Comparison of ENCODE assay signal across 8 cellular contexts in genomic region chr15:39920510-39921273, GRCh38. TPM values are rescaled to one million over a fixed set of nuclear protein-coding genes. Genes with fewer than 3 reads are reported as not detected.
DNase-seq lines count a peak whose midpoint lies in the region; ATAC-seq and TF ChIP-seq lines count a peak whose summit lies in the region.

No MANE protein-coding gene starts in this region.

- CTCF ChIA-PET in activated CD4-positive, alpha-beta T cell treated with anti-CD3 and anti-CD28 coated beads, Interleukin-2, amount 10 ng/mL, durations not matched to agents 7 days and 5 days (lab: Charles Lee), result interaction anchor here (1.0 to 1.5 kb wide), 2 partner anchors 11 to 14 kb away, joined by 3 to 4 read pairs; no protein-coding TSS in a partner anchor

- H3K9me3 Mint-ChIP-seq in activated CD4-positive, alpha-beta T cell treated with anti-CD3 and anti-CD28 coated beads, Interleukin-2, amount 10 ng/mL, durations not matched to agents 7 days and 5 days, result peaks cover 6% of the 10 kb centered on the region

- DNase-seq in 8988T, result peak; percentile 37
- DNase-seq in NCI-H2227 treated with DMSO at 0.1 percent for 48 hours (lab: John Stamatoyannopoulos, UW), result peak; percentile 67
- peak; percentile 69 for DNase-seq in activated CD4-positive, alpha-beta T cell treated with anti-CD3 and anti-CD28 coated beads, Interleukin-2, amount 10 ng/mL, durations not matched to agents 7 days and 5 days
- peak; percentile 77 for DNase-seq in dedifferentiated amniotic fluid mesenchymal stem cell (ENCODE audit: extremely low spot score)
- peak; percentile 90 for DNase-seq in stimulated activated CD4-positive, alpha-beta T cell treated with anti-CD3 and anti-CD28 coated beads, Interleukin-4, amount 100 ng/mL, for 1 hour

- H3K4me3 ChIP-seq in liver (ENCODE audit: low read depth in 1 of 3, low read length in 3 of 3), result peak overlapping the region; percentile 75 to 85 (median 78)

- no peak for TF ChIP-seq RAD21 in liver (IDR thresholded peaks at IDR 0.05)

- H3K36me3 ChIP-seq in liver (ENCODE audit: control insufficient read depth in 4 of 4, insufficient read depth in 3 of 4, low read depth in 1 of 4, low read length in 3 of 4), result no peaks in the 10 kb centered on the region

- H3K27ac Mint-ChIP-seq in activated CD4-positive, alpha-beta T cell treated with anti-CD3 and anti-CD28 coated beads, Interleukin-2, amount 10 ng/mL, durations not matched to agents 7 days and 5 days, result peak overlapping the region; percentile 75

- 1% methylated on average over 70 of the region's 70 CpGs for WGBS in liver

- no peaks in the 10 kb centered on the region for H3K9me3 ChIP-seq in liver (ENCODE audit: control insufficient read depth in 4 of 4, low read length in 3 of 4)

- peak; percentile 81 for ATAC-seq in GM18517 (IDR thresholded peaks at IDR 0.05; ENCODE audit: unreplicated experiment)
- peak; percentile 78 for ATAC-seq in HG03025 (IDR thresholded peaks at IDR 0.05; ENCODE audit: low FRiP score, unreplicated experiment)

- H3K36me3 Mint-ChIP-seq in activated CD4-positive, alpha-beta T cell treated with anti-CD3 and anti-CD28 coated beads, Interleukin-2, amount 10 ng/mL, durations not matched to agents 7 days and 5 days (ENCODE audit: low read depth), result peaks cover 6% of the 10 kb centered on the region

- peak overlapping the region; percentile 66 to 67 for H3K9ac ChIP-seq in liver (ENCODE audit: low read depth in 1 of 2, low read length in 2 of 2)

- H3K4me1 Mint-ChIP-seq in activated CD4-positive, alpha-beta T cell treated with anti-CD3 and anti-CD28 coated beads, Interleukin-2, amount 10 ng/mL, durations not matched to agents 7 days and 5 days, result peaks cover 24% of the 10 kb centered on the region

- H3K27me3 ChIP-seq in liver (ENCODE audit: control insufficient read depth in 4 of 4, insufficient read depth in 4 of 4, low read length in 3 of 4), result no peaks in the 10 kb centered on the region

- H3K27me3 Mint-ChIP-seq in activated CD4-positive, alpha-beta T cell treated with anti-CD3 and anti-CD28 coated beads, Interleukin-2, amount 10 ng/mL, durations not matched to agents 7 days and 5 days, result peaks cover 39% of the 10 kb centered on the region

- peak overlapping the region in 1 of 2 donors; percentile 22 for H3K27ac ChIP-seq in liver (ENCODE audit: low read depth in 1 of 2, low read length in 2 of 2)

- TF ChIP-seq CTCF in liver (IDR thresholded peaks at IDR 0.05; ENCODE audit: low read depth, low read length, missing input control), result no peak

- POLR2A ChIA-PET in activated CD4-positive, alpha-beta T cell treated with anti-CD3 and anti-CD28 coated beads, Interleukin-2, amount 10 ng/mL, durations not matched to agents 7 days and 5 days (lab: Charles Lee), result no interaction called here

- H3K4me1 ChIP-seq in liver (ENCODE audit: control insufficient read depth in 4 of 4, insufficient read depth in 4 of 4, low read length in 3 of 4), result peaks cover 4 to 15% (median 12%) of the 10 kb centered on the region in 4 donors

- H3K4me3 Mint-ChIP-seq in activated CD4-positive, alpha-beta T cell treated with anti-CD3 and anti-CD28 coated beads, Interleukin-2, amount 10 ng/mL, durations not matched to agents 7 days and 5 days, result peak overlapping the region; percentile 81

TF ChIP-seq in liver, 16 proteins besides CTCF, POLR2A, EP300 and RAD21:
- peak; percentile 96 for TF ChIP-seq YY1 (IDR thresholded peaks at IDR 0.05)
- TF ChIP-seq ZBTB33 (IDR thresholded peaks at IDR 0.05), result no peak

RNA-seq across cellular contexts. Expression of gene GPR176, which starts 0.6 kb away (rescaled TPM):
- not detected for total RNA-seq in activated CD4-positive, alpha-beta T cell treated with anti-CD3 and anti-CD28 coated beads, Interleukin-2, amount 10 ng/mL, durations not matched to agents 7 days and 5 days
- 1 to 10 TPM; 1.3 to 1.7 TPM for total RNA-seq in liver
- polyA plus RNA-seq in liver, result 1 to 10 TPM in 1 of 2 donors, under 1 TPM in 1; 0.44 to 1.5 TPM

RNA-seq across cellular contexts. Expression of gene EIF2AK4, which starts 13.2 kb away (rescaled TPM):
- 10 to 100 TPM; 26.5 to 29.9 TPM for total RNA-seq in activated CD4-positive, alpha-beta T cell treated with anti-CD3 and anti-CD28 coated beads, Interleukin-2, amount 10 ng/mL, durations not matched to agents 7 days and 5 days
- total RNA-seq in liver, result 10 to 100 TPM; 24.9 to 25.7 TPM
- polyA plus RNA-seq in liver, result 10 to 100 TPM; 15.5 to 33.3 TPM

Comparison
In these comparisons a context has a peak if more than half of its experiments do, and no peak if none do; other contexts are left out.
1. DNase-seq: peak in every context shown above with its lines; median percentile 90 in stimulated activated CD4-positive, alpha-beta T cell treated with anti-CD3 and anti-CD28 coated beads, Interleukin-4, amount 100 ng/mL, for 1 hour; 77 in dedifferentiated amniotic fluid mesenchymal stem cell; 69 in activated CD4-positive, alpha-beta T cell treated with anti-CD3 and anti-CD28 coated beads, Interleukin-2, amount 10 ng/mL, durations not matched to agents 7 days and 5 days; 67 in NCI-H2227 treated with DMSO at 0.1 percent for 48 hours; 37 in 8988T.